33 cellular contexts compared by ENCODE assay signal in genomic region chr12:71240941-71241340, GRCh38.
"Had no signal": no experiment of that assay in that cellular context is flagged by ENCODE, and none has a peak within 500 bp of the region (broad histone marks: within the 10 kb centered on the region; RNA-seq: fewer than 3 reads in every experiment).

No MANE protein-coding gene starts in this region.

- DNase-seq: activated CD4-positive, alpha-beta memory T cell treated with anti-CD3 and anti-CD28 coated beads, Interleukin-2, amount 10 ng/mL, durations not matched to agents 7 days and 5 days; activated CD4-positive, alpha-beta T cell treated with anti-CD3 and anti-CD28 coated beads for 1 hour; activated CD4-positive, alpha-beta T cell treated with anti-CD3 and anti-CD28 coated beads for 48 hours; activated CD4-positive, CD25-positive, alpha-beta regulatory T cell; activated CD8-positive, alpha-beta memory T cell treated with anti-CD3 and anti-CD28 coated beads for 24 hours; activated CD8-positive, alpha-beta memory T cell treated with anti-CD3 and anti-CD28 coated beads, Interleukin-2, amount 10 ng/mL, durations not matched to agents 7 days and 5 days; activated CD8-positive, alpha-beta memory T cell treated with anti-CD3 and anti-CD28 coated beads, Interleukin-2, amount 50 U/mL, for 48 hours; activated effector memory CD4-positive, alpha-beta T cell treated with anti-CD3 and anti-CD28 coated beads, Interleukin-2, amount 50 U/mL, for 16 hours; activated naive CD4-positive, alpha-beta T cell; activated naive CD4-positive, alpha-beta T cell treated with anti-CD3 and anti-CD28 coated beads, Interleukin-2, amount 50 U/mL, for 16 hours; activated naive CD8-positive, alpha-beta T cell treated with anti-CD3 and anti-CD28 coated beads for 36 hours; activated T-cell treated with anti-CD3 and anti-CD28 coated beads, Interleukin-2, amount 50 U/mL, for 72 hours; amygdala; cerebellar nuclear complex; Karpas-422; NCI-H1048; NCI-H1105 treated with DMSO at 0.1 percent for 48 hours; NCI-H1436; NCI-H1694; NCI-H1930; NCI-H2081 treated with DMSO at 0.1 percent for 48 hours; NCI-H345; NCI-H526; NCI-H748 treated with DMSO at 0.1 percent for 48 hours; NK-92 treated with Interleukin-12 subunit alpha and Interleukin-12 subunit beta, amount 100 ng/mL, for 24 hours; PC-9; SHP77; SJCRH30; T1000; WERI-Rb-1 had no signal

- H3K4me3 ChIP-seq: K562, PC-9, SJCRH30, SK-N-MC had no signal

- H3K9me3 ChIP-seq: SJCRH30 had no signal

- H3K4me1 ChIP-seq: SJCRH30 had no signal

- H3K27me3 ChIP-seq: SJCRH30 had no signal

- H3K27ac ChIP-seq: PC-9, SJCRH30, SK-N-MC, WERI-Rb-1 had no signal

- H3K36me3 ChIP-seq: SJCRH30, WERI-Rb-1 had no signal

- ATAC-seq: activated CD8-positive, alpha-beta memory T cell treated with anti-CD3 and anti-CD28 coated beads, Interleukin-2, amount 10 ng/mL, durations not matched to agents 7 days and 5 days; activated T-cell treated with anti-CD3 and anti-CD28 coated beads, Interleukin-2, amount 50 U/mL, for 72 hours; activated T-helper 17 cell treated with anti-CD3 and anti-CD28 coated beads, Interleukin-2, amount 50 U/mL, for 72 hours; K562 had no signal
